Comparison of ENCODE assay signal across 1 cellular context in the genomic region with DNA sequence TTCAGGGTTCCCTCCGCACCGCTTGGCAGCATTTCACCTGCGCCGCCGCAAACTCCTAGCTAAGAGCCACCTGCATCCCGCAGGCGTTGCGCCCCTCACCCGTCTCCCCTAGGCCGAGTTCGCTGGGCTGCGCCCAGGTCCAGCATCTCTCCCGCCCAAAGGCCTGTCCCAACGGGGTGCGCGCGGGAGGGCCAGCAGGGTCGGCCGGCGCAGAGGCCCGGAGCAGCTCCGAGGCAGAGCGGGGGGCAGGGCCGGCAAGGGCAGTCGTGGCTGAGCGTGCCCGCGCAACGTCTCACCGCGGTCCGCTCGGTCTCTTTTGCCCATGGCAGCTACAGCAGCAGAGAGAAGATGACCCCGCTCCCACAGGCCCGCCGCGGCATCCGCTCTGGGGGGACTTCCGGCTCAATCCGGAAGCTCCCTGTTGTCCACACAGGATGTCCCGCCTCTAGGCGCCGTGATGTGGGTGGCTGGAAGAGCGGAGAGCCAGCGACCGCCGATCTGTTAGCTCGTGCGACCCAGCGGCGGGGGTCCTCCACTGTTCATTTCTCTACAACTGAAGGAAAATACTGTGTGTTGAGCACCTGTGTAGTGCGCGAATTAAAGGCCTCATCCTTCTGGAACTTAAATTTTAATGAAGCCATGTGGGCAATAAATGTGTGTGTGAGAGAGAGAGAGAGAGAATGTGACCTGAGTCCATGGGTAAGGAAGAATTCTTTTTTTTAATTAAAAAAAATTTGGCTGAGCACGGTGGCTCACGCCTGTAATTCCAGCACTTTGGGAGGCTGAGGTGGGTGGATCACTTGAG.
A peak's percentile ranks its signal among the peaks of the same experiment; 100 is the strongest.
TF ChIP-seq lines count a peak whose summit lies in the region.

A gene (minus strand): TSS at position 387 of the 805 bp plus-strand sequence. CDS start 63 bp downstream, at position 324.

TF ChIP-seq in K562, 482 proteins besides CTCF, POLR2A, EP300 and RAD21 (continued from another document and continues in another):
- TF ChIP-seq RBFOX2 (IDR thresholded peaks at IDR 0.05; ENCODE audit: low read depth, low read length) (peak; percentile 92), HMG20B (CRISPR knock-in tag; IDR thresholded peaks at IDR 0.05) (no peak), FIP1L1 (IDR thresholded peaks at IDR 0.05; ENCODE audit: low read depth, low read length, poor library complexity, severe bottlenecking) (no peak), HDGF (IDR thresholded peaks at IDR 0.05) (no peak), TAL1 (IDR thresholded peaks at IDR 0.05) (no peak), ZNF324 (CRISPR knock-in tag; IDR thresholded peaks at IDR 0.05) (no peak), IFI16 (CRISPR knock-in tag; IDR thresholded peaks at IDR 0.05) (no peak), ZNF583 (CRISPR knock-in tag; IDR thresholded peaks at IDR 0.05) (peak; percentile 71; the same call in 1 of the 2 replicates), ZNF695 (CRISPR knock-in tag; IDR thresholded peaks at IDR 0.05) (no peak), PRPF4 (IDR thresholded peaks at IDR 0.05; ENCODE audit: insufficient read depth, low read depth, low read length, poor library complexity, severe bottlenecking) (no peak), HNRNPK (IDR thresholded peaks at IDR 0.05; ENCODE audit: low read depth, low read length, poor library complexity, severe bottlenecking) (no peak), HSF4 (CRISPR knock-in tag; IDR thresholded peaks at IDR 0.05; ENCODE audit: borderline replicate concordance) (no peak), KDM2B (CRISPR knock-in tag; IDR thresholded peaks at IDR 0.05) (no peak), ZSCAN29 (IDR thresholded peaks at IDR 0.05) (no peak), ARNT (IDR thresholded peaks at IDR 0.05) (peak in 1 of 2 experiments; percentile 71; a peak in 1 of 4 replicates), MTA2 (IDR thresholded peaks at IDR 0.05; ENCODE audit: low read depth) (no peak), SMARCE1 (IDR thresholded peaks at IDR 0.05) (no peak), ZBTB8A (IDR thresholded peaks at IDR 0.05; ENCODE audit: partially characterized antibody) (no peak), NCOA4 (IDR thresholded peaks at IDR 0.05; ENCODE audit: partially characterized antibody) (no peak), BCL6 (CRISPR knock-in tag; IDR thresholded peaks at IDR 0.05) (no peak), WHSC1 (IDR thresholded peaks at IDR 0.05; ENCODE audit: low read length) (no peak), MAFK (IDR thresholded peaks at IDR 0.05; ENCODE audit: low read length) (no peak), NEUROD1 (IDR thresholded peaks at IDR 0.05; ENCODE audit: borderline replicate concordance, low read depth, low read length, partially characterized antibody) (peak; percentile 29), HOXB6 (CRISPR knock-in tag; IDR thresholded peaks at IDR 0.05; ENCODE audit: borderline replicate concordance) (no peak), ELF4 (CRISPR knock-in tag; IDR thresholded peaks at IDR 0.05) (no peak), KDM1A (IDR thresholded peaks at IDR 0.05) (no peak), MEF2A (IDR thresholded peaks at IDR 0.05; ENCODE audit: control insufficient read depth, low read depth, low read length) (no peak), ZNF699 (CRISPR knock-in tag; IDR thresholded peaks at IDR 0.05; ENCODE audit: insufficient replicate concordance) (no peak), POLR2AphosphoS5 (IDR thresholded peaks at IDR 0.05; ENCODE audit: control insufficient read depth, insufficient read depth, low read depth, low read length) (peak; percentile 93), FOXK2 (conservative IDR thresholded peaks at IDR 0.05 in 1 of 2, IDR thresholded peaks at IDR 0.05 in 1 of 2; ENCODE audit: low read depth in 2 of 2) (peak; percentile 72 to 83; a peak in 3 of 4 replicates), EP400 (IDR thresholded peaks at IDR 0.05) (peak; percentile 80), TCF3 (CRISPR knock-in tag; IDR thresholded peaks at IDR 0.05) (no peak), PHTF2 (CRISPR knock-in tag; IDR thresholded peaks at IDR 0.05) (no peak), NFE2 (IDR thresholded peaks at IDR 0.05; ENCODE audit: low read depth) (no peak), ZNF23 (CRISPR knock-in tag; IDR thresholded peaks at IDR 0.05) (no peak), PHF20 (IDR thresholded peaks at IDR 0.05; ENCODE audit: partially characterized antibody) (peak; percentile 99), LARP7 (IDR thresholded peaks at IDR 0.05) (no peak), MTF1 (CRISPR knock-in tag; IDR thresholded peaks at IDR 0.05; ENCODE audit: borderline replicate concordance) (no peak), TAF9B (IDR thresholded peaks at IDR 0.05; ENCODE audit: partially characterized antibody) (peak; percentile 76), PTTG1 (tag; IDR thresholded peaks at IDR 0.05; ENCODE audit: low read depth) (no peak), POLR2H (tag; IDR thresholded peaks at IDR 0.05; ENCODE audit: low read depth) (peak; percentile 62), CHD2 (IDR thresholded peaks at IDR 0.05; ENCODE audit: low read depth, low read length) (no peak), ZNF830 (CRISPR knock-in tag; IDR thresholded peaks at IDR 0.05) (peak; percentile 54; the same call in 1 of the 2 replicates), OTX1 (CRISPR knock-in tag; IDR thresholded peaks at IDR 0.05) (no peak), NFRKB (IDR thresholded peaks at IDR 0.05; ENCODE audit: low read depth) (peak; percentile 41; the same call in 1 of the 2 replicates), MCM2 (IDR thresholded peaks at IDR 0.05; ENCODE audit: low read depth) (no peak), ZBTB7A (IDR thresholded peaks at IDR 0.05; ENCODE audit: borderline replicate concordance, control insufficient read depth, low read depth, low read length) (peak; percentile 69), ZNF668 (CRISPR knock-in tag; IDR thresholded peaks at IDR 0.05) (no peak), ZNF584 (CRISPR knock-in tag; IDR thresholded peaks at IDR 0.05; ENCODE audit: low read depth) (no peak), SLC30A9 (CRISPR knock-in tag; IDR thresholded peaks at IDR 0.05) (no peak)
- TF ChIP-seq, protein P1, sequence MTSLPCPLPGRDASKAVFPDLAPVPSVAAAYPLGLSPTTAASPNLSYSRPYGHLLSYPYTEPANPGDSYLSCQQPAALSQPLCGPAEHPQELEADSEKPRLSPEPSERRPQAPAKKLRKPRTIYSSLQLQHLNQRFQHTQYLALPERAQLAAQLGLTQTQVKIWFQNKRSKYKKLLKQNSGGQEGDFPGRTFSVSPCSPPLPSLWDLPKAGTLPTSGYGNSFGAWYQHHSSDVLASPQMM (CRISPR knock-in tag; IDR thresholded peaks at IDR 0.05) = no peak
- TF ChIP-seq, protein P2, sequence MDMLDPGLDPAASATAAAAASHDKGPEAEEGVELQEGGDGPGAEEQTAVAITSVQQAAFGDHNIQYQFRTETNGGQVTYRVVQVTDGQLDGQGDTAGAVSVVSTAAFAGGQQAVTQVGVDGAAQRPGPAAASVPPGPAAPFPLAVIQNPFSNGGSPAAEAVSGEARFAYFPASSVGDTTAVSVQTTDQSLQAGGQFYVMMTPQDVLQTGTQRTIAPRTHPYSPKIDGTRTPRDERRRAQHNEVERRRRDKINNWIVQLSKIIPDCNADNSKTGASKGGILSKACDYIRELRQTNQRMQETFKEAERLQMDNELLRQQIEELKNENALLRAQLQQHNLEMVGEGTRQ (CRISPR knock-in tag; IDR thresholded peaks at IDR 0.05) = no peak
- TF ChIP-seq, protein P3, sequence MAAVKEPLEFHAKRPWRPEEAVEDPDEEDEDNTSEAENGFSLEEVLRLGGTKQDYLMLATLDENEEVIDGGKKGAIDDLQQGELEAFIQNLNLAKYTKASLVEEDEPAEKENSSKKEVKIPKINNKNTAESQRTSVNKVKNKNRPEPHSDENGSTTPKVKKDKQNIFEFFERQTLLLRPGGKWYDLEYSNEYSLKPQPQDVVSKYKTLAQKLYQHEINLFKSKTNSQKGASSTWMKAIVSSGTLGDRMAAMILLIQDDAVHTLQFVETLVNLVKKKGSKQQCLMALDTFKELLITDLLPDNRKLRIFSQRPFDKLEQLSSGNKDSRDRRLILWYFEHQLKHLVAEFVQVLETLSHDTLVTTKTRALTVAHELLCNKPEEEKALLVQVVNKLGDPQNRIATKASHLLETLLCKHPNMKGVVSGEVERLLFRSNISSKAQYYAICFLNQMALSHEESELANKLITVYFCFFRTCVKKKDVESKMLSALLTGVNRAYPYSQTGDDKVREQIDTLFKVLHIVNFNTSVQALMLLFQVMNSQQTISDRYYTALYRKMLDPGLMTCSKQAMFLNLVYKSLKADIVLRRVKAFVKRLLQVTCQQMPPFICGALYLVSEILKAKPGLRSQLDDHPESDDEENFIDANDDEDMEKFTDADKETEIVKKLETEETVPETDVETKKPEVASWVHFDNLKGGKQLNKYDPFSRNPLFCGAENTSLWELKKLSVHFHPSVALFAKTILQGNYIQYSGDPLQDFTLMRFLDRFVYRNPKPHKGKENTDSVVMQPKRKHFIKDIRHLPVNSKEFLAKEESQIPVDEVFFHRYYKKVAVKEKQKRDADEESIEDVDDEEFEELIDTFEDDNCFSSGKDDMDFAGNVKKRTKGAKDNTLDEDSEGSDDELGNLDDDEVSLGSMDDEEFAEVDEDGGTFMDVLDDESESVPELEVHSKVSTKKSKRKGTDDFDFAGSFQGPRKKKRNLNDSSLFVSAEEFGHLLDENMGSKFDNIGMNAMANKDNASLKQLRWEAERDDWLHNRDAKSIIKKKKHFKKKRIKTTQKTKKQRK (IDR thresholded peaks at IDR 0.05; ENCODE audit: borderline replicate concordance, low read depth, low read length) = no peak
- TF ChIP-seq, protein P4, sequence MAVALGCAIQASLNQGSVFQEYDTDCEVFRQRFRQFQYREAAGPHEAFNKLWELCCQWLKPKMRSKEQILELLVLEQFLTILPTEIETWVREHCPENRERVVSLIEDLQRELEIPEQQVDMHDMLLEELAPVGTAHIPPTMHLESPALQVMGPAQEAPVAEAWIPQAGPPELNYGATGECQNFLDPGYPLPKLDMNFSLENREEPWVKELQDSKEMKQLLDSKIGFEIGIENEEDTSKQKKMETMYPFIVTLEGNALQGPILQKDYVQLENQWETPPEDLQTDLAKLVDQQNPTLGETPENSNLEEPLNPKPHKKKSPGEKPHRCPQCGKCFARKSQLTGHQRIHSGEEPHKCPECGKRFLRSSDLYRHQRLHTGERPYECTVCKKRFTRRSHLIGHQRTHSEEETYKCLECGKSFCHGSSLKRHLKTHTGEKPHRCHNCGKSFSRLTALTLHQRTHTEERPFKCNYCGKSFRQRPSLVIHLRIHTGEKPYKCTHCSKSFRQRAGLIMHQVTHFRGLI (CRISPR knock-in tag; IDR thresholded peaks at IDR 0.05) = no peak
- TF ChIP-seq, protein P5, sequence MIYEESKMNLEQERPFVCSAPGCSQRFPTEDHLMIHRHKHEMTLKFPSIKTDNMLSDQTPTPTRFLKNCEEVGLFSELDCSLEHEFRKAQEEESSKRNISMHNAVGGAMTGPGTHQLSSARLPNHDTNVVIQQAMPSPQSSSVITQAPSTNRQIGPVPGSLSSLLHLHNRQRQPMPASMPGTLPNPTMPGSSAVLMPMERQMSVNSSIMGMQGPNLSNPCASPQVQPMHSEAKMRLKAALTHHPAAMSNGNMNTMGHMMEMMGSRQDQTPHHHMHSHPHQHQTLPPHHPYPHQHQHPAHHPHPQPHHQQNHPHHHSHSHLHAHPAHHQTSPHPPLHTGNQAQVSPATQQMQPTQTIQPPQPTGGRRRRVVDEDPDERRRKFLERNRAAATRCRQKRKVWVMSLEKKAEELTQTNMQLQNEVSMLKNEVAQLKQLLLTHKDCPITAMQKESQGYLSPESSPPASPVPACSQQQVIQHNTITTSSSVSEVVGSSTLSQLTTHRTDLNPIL (CRISPR knock-in tag; IDR thresholded peaks at IDR 0.05) = no peak
- TF ChIP-seq, protein P6, sequence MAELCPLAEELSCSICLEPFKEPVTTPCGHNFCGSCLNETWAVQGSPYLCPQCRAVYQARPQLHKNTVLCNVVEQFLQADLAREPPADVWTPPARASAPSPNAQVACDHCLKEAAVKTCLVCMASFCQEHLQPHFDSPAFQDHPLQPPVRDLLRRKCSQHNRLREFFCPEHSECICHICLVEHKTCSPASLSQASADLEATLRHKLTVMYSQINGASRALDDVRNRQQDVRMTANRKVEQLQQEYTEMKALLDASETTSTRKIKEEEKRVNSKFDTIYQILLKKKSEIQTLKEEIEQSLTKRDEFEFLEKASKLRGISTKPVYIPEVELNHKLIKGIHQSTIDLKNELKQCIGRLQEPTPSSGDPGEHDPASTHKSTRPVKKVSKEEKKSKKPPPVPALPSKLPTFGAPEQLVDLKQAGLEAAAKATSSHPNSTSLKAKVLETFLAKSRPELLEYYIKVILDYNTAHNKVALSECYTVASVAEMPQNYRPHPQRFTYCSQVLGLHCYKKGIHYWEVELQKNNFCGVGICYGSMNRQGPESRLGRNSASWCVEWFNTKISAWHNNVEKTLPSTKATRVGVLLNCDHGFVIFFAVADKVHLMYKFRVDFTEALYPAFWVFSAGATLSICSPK (IDR thresholded peaks at IDR 0.05; ENCODE audit: borderline replicate concordance) = no peak
- TF ChIP-seq, protein P7, sequence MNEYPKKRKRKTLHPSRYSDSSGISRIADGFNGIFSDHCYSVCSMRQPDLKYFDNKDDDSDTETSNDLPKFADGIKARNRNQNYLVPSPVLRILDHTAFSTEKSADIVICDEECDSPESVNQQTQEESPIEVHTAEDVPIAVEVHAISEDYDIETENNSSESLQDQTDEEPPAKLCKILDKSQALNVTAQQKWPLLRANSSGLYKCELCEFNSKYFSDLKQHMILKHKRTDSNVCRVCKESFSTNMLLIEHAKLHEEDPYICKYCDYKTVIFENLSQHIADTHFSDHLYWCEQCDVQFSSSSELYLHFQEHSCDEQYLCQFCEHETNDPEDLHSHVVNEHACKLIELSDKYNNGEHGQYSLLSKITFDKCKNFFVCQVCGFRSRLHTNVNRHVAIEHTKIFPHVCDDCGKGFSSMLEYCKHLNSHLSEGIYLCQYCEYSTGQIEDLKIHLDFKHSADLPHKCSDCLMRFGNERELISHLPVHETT (CRISPR knock-in tag; conservative IDR thresholded peaks at IDR 0.05 in 1 of 2, IDR thresholded peaks at IDR 0.05 in 1 of 2) = no peak
- TF ChIP-seq, protein P8, sequence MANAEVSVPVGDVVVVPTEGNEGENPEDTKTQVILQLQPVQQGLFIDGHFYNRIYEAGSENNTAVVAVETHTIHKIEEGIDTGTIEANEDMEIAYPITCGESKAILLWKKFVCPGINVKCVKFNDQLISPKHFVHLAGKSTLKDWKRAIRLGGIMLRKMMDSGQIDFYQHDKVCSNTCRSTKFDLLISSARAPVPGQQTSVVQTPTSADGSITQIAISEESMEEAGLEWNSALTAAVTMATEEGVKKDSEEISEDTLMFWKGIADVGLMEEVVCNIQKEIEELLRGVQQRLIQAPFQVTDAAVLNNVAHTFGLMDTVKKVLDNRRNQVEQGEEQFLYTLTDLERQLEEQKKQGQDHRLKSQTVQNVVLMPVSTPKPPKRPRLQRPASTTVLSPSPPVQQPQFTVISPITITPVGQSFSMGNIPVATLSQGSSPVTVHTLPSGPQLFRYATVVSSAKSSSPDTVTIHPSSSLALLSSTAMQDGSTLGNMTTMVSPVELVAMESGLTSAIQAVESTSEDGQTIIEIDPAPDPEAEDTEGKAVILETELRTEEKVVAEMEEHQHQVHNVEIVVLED (CRISPR knock-in tag; IDR thresholded peaks at IDR 0.05) = no peak
- TF ChIP-seq, protein P9, sequence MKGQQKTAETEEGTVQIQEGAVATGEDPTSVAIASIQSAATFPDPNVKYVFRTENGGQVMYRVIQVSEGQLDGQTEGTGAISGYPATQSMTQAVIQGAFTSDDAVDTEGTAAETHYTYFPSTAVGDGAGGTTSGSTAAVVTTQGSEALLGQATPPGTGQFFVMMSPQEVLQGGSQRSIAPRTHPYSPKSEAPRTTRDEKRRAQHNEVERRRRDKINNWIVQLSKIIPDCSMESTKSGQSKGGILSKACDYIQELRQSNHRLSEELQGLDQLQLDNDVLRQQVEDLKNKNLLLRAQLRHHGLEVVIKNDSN (CRISPR knock-in tag; IDR thresholded peaks at IDR 0.05) = no peak; the same call in 1 of the 2 replicates
